Comparison of ENCODE assay signal across 1 cellular context in genomic region chr14:21054123-21054767, GRCh38.
TF ChIP-seq lines count a peak whose summit lies in the region.

No MANE protein-coding gene starts in this region.

TF ChIP-seq in A549, 52 proteins besides CTCF, POLR2A, EP300 and RAD21 (continued from another document):
- no peak for TF ChIP-seq RCOR1 (IDR thresholded peaks at IDR 0.05; ENCODE audit: low read depth, low read length)
- no peak for TF ChIP-seq REST (IDR thresholded peaks at IDR 0.05)
- no peak for TF ChIP-seq BCL3 (IDR thresholded peaks at IDR 0.05)
- TF ChIP-seq ZSCAN20 (CRISPR knock-in tag; IDR thresholded peaks at IDR 0.05) = no peak
- TF ChIP-seq JUN (IDR thresholded peaks at IDR 0.05) = no peak
- no peak for TF ChIP-seq HES2 (IDR thresholded peaks at IDR 0.05)
- no peak for TF ChIP-seq CHD2 (IDR thresholded peaks at IDR 0.05; ENCODE audit: low read length, partially characterized antibody)
- no peak for TF ChIP-seq HOXB13 (CRISPR knock-in tag; IDR thresholded peaks at IDR 0.05; ENCODE audit: low read depth)
- TF ChIP-seq CBX8 (IDR thresholded peaks at IDR 0.05) = no peak
- no peak for TF ChIP-seq JUNB (IDR thresholded peaks at IDR 0.05)
